16 cellular contexts compared by ENCODE assay signal in the genomic region with DNA sequence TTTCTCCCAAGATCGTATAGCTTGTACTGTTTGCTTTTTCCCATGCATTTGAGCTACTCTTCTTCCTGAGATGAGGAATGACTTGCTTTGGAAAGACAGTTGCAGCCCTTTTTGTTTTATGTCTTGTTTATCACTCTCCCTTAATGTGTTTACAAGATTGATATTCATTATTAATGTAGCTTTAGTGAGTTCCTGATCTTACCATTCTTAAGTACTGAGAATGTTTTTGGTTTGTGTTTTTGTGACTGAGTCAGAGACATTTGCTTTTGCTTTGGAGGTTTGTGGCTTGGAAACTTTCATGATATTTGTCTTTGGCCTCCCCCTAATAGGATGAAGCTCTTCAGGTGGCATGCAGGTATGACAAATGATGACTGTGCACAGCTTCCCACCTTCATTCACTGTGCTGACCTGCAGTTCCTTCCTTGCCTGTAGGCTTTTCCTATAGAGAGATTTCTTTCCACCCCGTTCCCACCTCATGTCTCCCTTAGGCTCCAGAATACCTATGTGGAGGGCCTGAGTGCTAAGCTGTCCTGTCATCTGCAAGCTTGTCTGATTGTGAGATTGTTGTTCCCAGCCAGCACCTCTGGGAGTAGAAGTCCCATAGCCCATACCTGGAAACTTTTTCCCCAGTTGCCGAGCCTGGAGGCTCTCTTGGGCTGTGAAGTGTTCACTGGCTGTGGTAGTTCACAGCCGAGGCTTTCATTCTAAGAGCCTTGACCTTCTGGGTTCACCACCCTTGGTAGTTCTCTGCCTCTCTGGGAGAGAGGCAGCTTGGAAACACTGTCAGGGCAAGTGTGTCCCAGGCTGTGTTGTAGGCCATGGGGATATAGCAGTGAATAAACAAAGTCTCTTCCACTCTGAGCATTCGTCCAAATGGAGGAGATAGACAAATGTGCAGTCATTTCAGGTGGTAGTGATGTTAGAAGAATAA. TPM values are rescaled to one million over a fixed set of nuclear protein-coding genes. Genes with fewer than 3 reads are reported as not detected.
DNase-seq lines count a peak whose midpoint lies in the region; ATAC-seq, FAIRE-seq and TF ChIP-seq lines count a peak whose summit lies in the region.
"Had no signal": no experiment of that assay in that cellular context is flagged by ENCODE, and none has a peak within 500 bp of the region (broad histone marks: within the 10 kb centered on the region; RNA-seq: fewer than 3 reads in every experiment).

No MANE protein-coding gene starts in this region.

- H3K36me3 Mint-ChIP-seq in activated CD4-positive, alpha-beta T cell treated with anti-CD3 and anti-CD28 coated beads, Interleukin-2, amount 10 ng/mL, durations not matched to agents 24 days and 14 days (ENCODE audit: low read depth): peaks cover 5% of the 10 kb centered on the region
- no peaks in the 10 kb centered on the region for H3K36me3 Mint-ChIP-seq in mesothelial cell of epicardium

- peak; percentile 23 for FAIRE-seq in bronchial epithelial cell (lab: Jason Lieb, UNC)
- FAIRE-seq: D721Med, GM12878 had no signal

- no peaks in the 10 kb centered on the region for H3K27me3 ChIP-seq in bronchial epithelial cell (ENCODE audit: control insufficient read depth, insufficient read depth, low read length)
- H3K27me3 ChIP-seq: spleen had no signal

- DNase-seq in activated CD4-positive, alpha-beta T cell treated with anti-CD3 and anti-CD28 coated beads, Interleukin-2, amount 10 ng/mL, durations not matched to agents 24 days and 14 days: no peak
- no peak for DNase-seq in activated CD4-positive, alpha-beta T cell treated with anti-CD3 and anti-CD28 coated beads, Interleukin-2, amount 50 U/mL, for 48 hours
- DNase-seq in HPDE6-E6E7 (ENCODE audit: extremely low spot score) (peak; percentile 91), bronchial epithelial cell (ENCODE audit: low read depth) (peak; percentile 94), mesothelial cell of epicardium (ENCODE audit: low spot score in 2 of 2, unreplicated experiment in 2 of 2) (no peak), SKM-1 (lab: John Stamatoyannopoulos, UW; ENCODE audit: unreplicated experiment) (no peak), NK-92 (lab: John Stamatoyannopoulos, UW; ENCODE audit: unreplicated experiment) (no peak)
- DNase-seq: NCI-H1417 treated with DMSO at 0.1 percent for 48 hours, NCI-H748 treated with DMSO at 0.1 percent for 48 hours, spleen had no signal

- H3K4me3 ChIP-seq in bronchial epithelial cell (ENCODE audit: low read depth, low read length): no peak overlapping the region
- H3K4me3 ChIP-seq: coronary artery, GM12878, spleen had no signal

- intact Hi-C loops in activated CD4-positive, alpha-beta T cell treated with anti-CD3 and anti-CD28 coated beads, Interleukin-2, amount 10 ng/mL, durations not matched to agents 24 days and 14 days (cut with micrococcal nuclease): no loop called here

- no peaks in the 10 kb centered on the region for H3K27me3 Mint-ChIP-seq in activated CD4-positive, alpha-beta T cell treated with anti-CD3 and anti-CD28 coated beads, Interleukin-2, amount 10 ng/mL, durations not matched to agents 24 days and 14 days
- no peaks in the 10 kb centered on the region for H3K27me3 Mint-ChIP-seq in mesothelial cell of epicardium (ENCODE audit: low read depth)
- H3K27me3 Mint-ChIP-seq: IgD-negative memory B cell had no signal

- no peak for ATAC-seq in GM18873 (IDR thresholded peaks at IDR 0.05; ENCODE audit: low FRiP score, unreplicated experiment)
- ATAC-seq: GM12878 had no signal

- peak overlapping the region; percentile 18 for H3K27ac Mint-ChIP-seq in activated CD4-positive, alpha-beta T cell treated with anti-CD3 and anti-CD28 coated beads, Interleukin-2, amount 10 ng/mL, durations not matched to agents 24 days and 14 days
- H3K27ac Mint-ChIP-seq in mesothelial cell of epicardium: peak overlapping the region; percentile 31
- H3K27ac Mint-ChIP-seq: IgD-negative memory B cell had no signal

- no peaks in the 10 kb centered on the region for H3K36me3 ChIP-seq in bronchial epithelial cell (ENCODE audit: control insufficient read depth, insufficient read depth, low read length)

- TF ChIP-seq CTCF in bronchial epithelial cell (IDR thresholded peaks at IDR 0.05; ENCODE audit: insufficient read depth, low read length, severe bottlenecking) (peak; percentile 8), mesothelial cell of epicardium (IDR thresholded peaks at IDR 0.05; ENCODE audit: unreplicated experiment) (no peak)

- no peak overlapping the region for H3K4me3 Mint-ChIP-seq in activated CD4-positive, alpha-beta T cell treated with anti-CD3 and anti-CD28 coated beads, Interleukin-2, amount 10 ng/mL, durations not matched to agents 24 days and 14 days
- no peak overlapping the region for H3K4me3 Mint-ChIP-seq in mesothelial cell of epicardium
- H3K4me3 Mint-ChIP-seq: IgD-negative memory B cell, neural crest cell had no signal

- H3K4me1 Mint-ChIP-seq in activated CD4-positive, alpha-beta T cell treated with anti-CD3 and anti-CD28 coated beads, Interleukin-2, amount 10 ng/mL, durations not matched to agents 24 days and 14 days: peaks cover 41% of the 10 kb centered on the region
- peaks cover 26% of the 10 kb centered on the region for H3K4me1 Mint-ChIP-seq in mesothelial cell of epicardium

- H3K9me3 Mint-ChIP-seq in activated CD4-positive, alpha-beta T cell treated with anti-CD3 and anti-CD28 coated beads, Interleukin-2, amount 10 ng/mL, durations not matched to agents 24 days and 14 days: no peaks in the 10 kb centered on the region
- H3K9me3 Mint-ChIP-seq in mesothelial cell of epicardium: no peaks in the 10 kb centered on the region
- H3K9me3 Mint-ChIP-seq: neural crest cell had no signal

RNA-seq across cellular contexts. Expression of a gene that starts 27.1 kb away (rescaled TPM):
- total RNA-seq in activated CD4-positive, alpha-beta T cell treated with anti-CD3 and anti-CD28 coated beads, Interleukin-2, amount 10 ng/mL, durations not matched to agents 24 days and 14 days: 34.7 and 39.2 TPM in 2 replicates
- total RNA-seq in bronchial epithelial cell (16.8 and 23.4 TPM in 2 replicates), mesothelial cell of epicardium (41.6 to 44.9 TPM (median 42.2 TPM) in 3 replicates)

RNA-seq across cellular contexts. Expression of a gene that starts 34.1 kb away (rescaled TPM):
- 532 TPM in 2 replicates for total RNA-seq in activated CD4-positive, alpha-beta T cell treated with anti-CD3 and anti-CD28 coated beads, Interleukin-2, amount 10 ng/mL, durations not matched to agents 24 days and 14 days
- total RNA-seq in bronchial epithelial cell (43.7 and 60.8 TPM in 2 replicates), mesothelial cell of epicardium (82.6 to 89.8 TPM (median 87.5 TPM) in 3 replicates)

RNA-seq across cellular contexts. Expression of a gene that starts 41.0 kb away (rescaled TPM):
- total RNA-seq in activated CD4-positive, alpha-beta T cell treated with anti-CD3 and anti-CD28 coated beads, Interleukin-2, amount 10 ng/mL, durations not matched to agents 24 days and 14 days: 86.3 and 86.9 TPM in 2 replicates
- total RNA-seq in bronchial epithelial cell (45.5 and 51.6 TPM in 2 replicates), mesothelial cell of epicardium (60.7 to 66.5 TPM (median 64.7 TPM) in 3 replicates)

Comparison
In these comparisons a context has a peak if more than half of its experiments do, and no peak if none do; other contexts are left out.
1. DNase-seq: peak in HPDE6-E6E7 (single experiment) and bronchial epithelial cell (single experiment); none in activated CD4-positive, alpha-beta T cell treated with anti-CD3 and anti-CD28 coated beads, Interleukin-2, amount 10 ng/mL, durations not matched to agents 24 days and 14 days (single experiment), activated CD4-positive, alpha-beta T cell treated with anti-CD3 and anti-CD28 coated beads, Interleukin-2, amount 50 U/mL, for 48 hours (0 of 2), mesothelial cell of epicardium (0 of 2), SKM-1 (single experiment) and NK-92 (single experiment).